Comparison of ENCODE assay signal across 26 cellular contexts in the genomic region with DNA sequence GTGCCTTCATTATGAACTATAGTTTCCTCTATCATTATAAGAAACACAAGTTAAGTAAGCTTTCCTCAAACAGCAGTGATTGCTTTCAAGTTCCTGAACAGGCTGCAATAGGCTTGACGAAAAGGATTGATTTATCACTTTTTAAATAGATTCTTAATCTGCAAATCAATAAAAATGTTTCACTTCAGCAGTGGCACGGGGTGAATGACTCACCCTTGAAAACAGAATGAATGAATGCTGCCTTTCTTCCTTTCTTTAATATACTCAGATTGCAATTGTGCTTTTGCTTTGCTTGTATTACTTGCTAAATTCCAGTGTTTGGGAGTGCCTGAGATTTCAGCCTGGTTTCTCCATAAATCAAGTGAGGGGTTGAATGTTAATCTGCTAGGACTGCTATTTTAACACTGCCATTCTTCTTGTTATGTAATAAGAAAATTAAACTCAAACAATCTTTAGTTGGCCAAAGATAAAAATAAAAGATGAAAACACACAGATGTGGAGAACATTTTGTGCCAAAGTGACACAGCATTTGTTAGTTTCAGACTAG.
"Had no signal": no experiment of that assay in that cellular context is flagged by ENCODE, and none has a peak within 500 bp of the region (broad histone marks: within the 10 kb centered on the region; RNA-seq: fewer than 3 reads in every experiment).

No MANE protein-coding gene starts in this region.

- H3K27me3 Mint-ChIP-seq: activated naive CD4-positive, alpha-beta T cell treated with anti-CD3 and anti-CD28 coated beads, Interleukin-2, amount 10 ng/mL, durations not matched to agents 7 days and 5 days; activated naive CD8-positive, alpha-beta T cell treated with anti-CD3 and anti-CD28 coated beads, Interleukin-2, amount 50 U/mL, for 24 hours; central memory CD8-positive, alpha-beta T cell; memory B cell; naive thymus-derived CD4-positive, alpha-beta T cell; stimulated activated naive CD8-positive, alpha-beta T cell treated with anti-CD3 and anti-CD28 coated beads, Interleukin-15, amount 100 ng/mL, for 72 hours had no signal

- H3K9me3 ChIP-seq: colonic mucosa, gastroesophageal sphincter, heart left ventricle, mucosa of descending colon, prostate gland, tibial artery, vagina had no signal

- H3K4me1 Mint-ChIP-seq: activated naive CD4-positive, alpha-beta T cell treated with anti-CD3 and anti-CD28 coated beads, Interleukin-2, amount 10 ng/mL, durations not matched to agents 7 days and 5 days; activated naive CD8-positive, alpha-beta T cell treated with anti-CD3 and anti-CD28 coated beads, Interleukin-2, amount 50 U/mL, for 24 hours; central memory CD8-positive, alpha-beta T cell; memory B cell; naive thymus-derived CD4-positive, alpha-beta T cell; stimulated activated naive CD8-positive, alpha-beta T cell treated with anti-CD3 and anti-CD28 coated beads, Interleukin-15, amount 100 ng/mL, for 72 hours had no signal

- H3K4me3 Mint-ChIP-seq: activated naive CD4-positive, alpha-beta T cell treated with anti-CD3 and anti-CD28 coated beads, Interleukin-2, amount 10 ng/mL, durations not matched to agents 7 days and 5 days; activated naive CD8-positive, alpha-beta T cell treated with anti-CD3 and anti-CD28 coated beads, Interleukin-2, amount 50 U/mL, for 24 hours; central memory CD8-positive, alpha-beta T cell; memory B cell; naive thymus-derived CD4-positive, alpha-beta T cell; stimulated activated naive CD8-positive, alpha-beta T cell treated with anti-CD3 and anti-CD28 coated beads, Interleukin-15, amount 100 ng/mL, for 72 hours; T-helper 1 cell treated with Interleukin-12 subunit alpha and Interleukin-12 subunit beta and Interleukin-4 antibody, amounts not matched to agents 30 μg/mL and 1 μg/mL, for 36 hours had no signal

- ATAC-seq: activated naive CD8-positive, alpha-beta T cell treated with anti-CD3 and anti-CD28 coated beads, Interleukin-2, amount 50 U/mL, for 24 hours; esophagus mucosa; gastroesophageal sphincter; heart left ventricle; left ventricle myocardium superior; mucosa of descending colon; naive thymus-derived CD4-positive, alpha-beta T cell; right cardiac atrium; stimulated activated naive CD8-positive, alpha-beta T cell treated with anti-CD3 and anti-CD28 coated beads, Interleukin-15, amount 100 ng/mL, for 72 hours had no signal

- H3K27ac ChIP-seq: colonic mucosa, gastroesophageal sphincter, heart left ventricle, prostate gland, tibial artery, vagina, WERI-Rb-1 had no signal

- H3K4me1 ChIP-seq: colonic mucosa, heart left ventricle, prostate gland, tibial artery, vagina had no signal

- H3K27me3 ChIP-seq: colonic mucosa, gastroesophageal sphincter, heart left ventricle, tibial artery, vagina had no signal

- H3K4me3 ChIP-seq: colonic mucosa, gastroesophageal sphincter, heart left ventricle, mucosa of descending colon, prostate gland, tibial artery, vagina had no signal

- H3K36me3 ChIP-seq: colonic mucosa, gastroesophageal sphincter, heart left ventricle, prostate gland, tibial artery, vagina, WERI-Rb-1 had no signal

- H3K27ac Mint-ChIP-seq: activated naive CD4-positive, alpha-beta T cell treated with anti-CD3 and anti-CD28 coated beads, Interleukin-2, amount 10 ng/mL, durations not matched to agents 7 days and 5 days; activated naive CD8-positive, alpha-beta T cell treated with anti-CD3 and anti-CD28 coated beads, Interleukin-2, amount 50 U/mL, for 24 hours; memory B cell; naive thymus-derived CD4-positive, alpha-beta T cell; stimulated activated naive CD8-positive, alpha-beta T cell treated with anti-CD3 and anti-CD28 coated beads, Interleukin-15, amount 100 ng/mL, for 72 hours; T-helper 1 cell treated with Interleukin-12 subunit alpha and Interleukin-12 subunit beta and Interleukin-4 antibody, amounts not matched to agents 30 μg/mL and 1 μg/mL, for 36 hours had no signal

- H3K9me3 Mint-ChIP-seq: activated naive CD4-positive, alpha-beta T cell treated with anti-CD3 and anti-CD28 coated beads, Interleukin-2, amount 10 ng/mL, durations not matched to agents 7 days and 5 days; activated naive CD8-positive, alpha-beta T cell treated with anti-CD3 and anti-CD28 coated beads, Interleukin-2, amount 50 U/mL, for 24 hours had no signal

- H3K36me3 Mint-ChIP-seq: activated naive CD4-positive, alpha-beta T cell treated with anti-CD3 and anti-CD28 coated beads, Interleukin-2, amount 10 ng/mL, durations not matched to agents 7 days and 5 days; memory B cell; naive thymus-derived CD4-positive, alpha-beta T cell had no signal

- DNase-seq: activated CD4-positive, alpha-beta T cell treated with anti-CD3 and anti-CD28 coated beads for 1 hour; activated CD8-positive, alpha-beta memory T cell treated with anti-CD3 and anti-CD28 coated beads for 24 hours; activated CD8-positive, alpha-beta memory T cell treated with anti-CD3 and anti-CD28 coated beads, Interleukin-2, amount 50 U/mL, for 48 hours; activated effector memory CD4-positive, alpha-beta T cell treated with Interleukin-2 at 50 U/mL for 16 hours; activated naive CD4-positive, alpha-beta T cell treated with anti-CD3 and anti-CD28 coated beads, Interleukin-2, amount 10 ng/mL, durations not matched to agents 7 days and 5 days; activated naive CD8-positive, alpha-beta T cell treated with anti-CD3 and anti-CD28 coated beads, Interleukin-2, amount 50 U/mL, for 24 hours; activated T-cell treated with anti-CD3 and anti-CD28 coated beads, Interleukin-2, amount 50 U/mL, for 48 hours; aorta; colonic mucosa; heart left ventricle; left ventricle myocardium superior; mucosa of descending colon; naive thymus-derived CD4-positive, alpha-beta T cell; occipital lobe; right cardiac atrium; stimulated activated CD4-positive, alpha-beta T cell treated with anti-CD3 and anti-CD28 coated beads, Interleukin-2, amount 100 ng/mL, for 24 hours; stimulated activated naive CD8-positive, alpha-beta T cell treated with anti-CD3 and anti-CD28 coated beads, Interleukin-15, amount 100 ng/mL, for 72 hours; tibial artery; WERI-Rb-1 had no signal
